Comparison of ENCODE assay signal across 1 cellular context in the genomic region with DNA sequence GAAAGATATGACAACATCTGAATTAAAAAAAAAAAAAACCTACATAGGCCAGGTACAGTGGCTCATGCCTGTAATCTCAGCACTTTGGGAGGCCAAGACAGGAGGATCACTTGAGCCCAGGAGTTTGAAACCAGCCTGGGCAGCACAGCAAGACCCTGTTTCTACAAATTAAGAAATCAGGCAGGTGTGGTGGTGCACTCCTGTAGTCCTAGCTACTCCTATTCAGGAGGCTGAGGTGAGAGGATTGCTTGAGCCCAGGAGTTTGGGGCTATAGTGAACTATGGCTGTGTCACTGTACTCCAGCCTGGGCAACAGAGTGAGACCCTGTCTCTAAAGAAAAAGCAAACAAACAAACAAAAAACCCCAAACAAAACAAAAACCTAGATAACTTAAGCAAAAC. TPM values are rescaled to one million over a fixed set of nuclear protein-coding genes. Genes with fewer than 3 reads are reported as not detected.
"Had no signal": no experiment of that assay in that cellular context is flagged by ENCODE, and none has a peak within 500 bp of the region (broad histone marks: within the 10 kb centered on the region; RNA-seq: fewer than 3 reads in every experiment).

No MANE protein-coding gene starts in this region.

RNA-seq across cellular contexts. Expression of gene MAP7D2, which starts 45.8 kb away (rescaled TPM):
- total RNA-seq: ascending aorta had no signal
